ENCODE assay signal across 8 cellular contexts in genomic region chr1:36225298-36225899, GRCh38. TPM values are rescaled to one million over a fixed set of nuclear protein-coding genes. Genes with fewer than 3 reads are reported as not detected.
DNase-seq lines count a peak whose midpoint lies in the region; ATAC-seq and TF ChIP-seq lines count a peak whose summit lies in the region.

No MANE protein-coding gene starts in this region.

- H3K27me3 ChIP-seq in right atrium auricular region (no peaks in the 10 kb centered on the region), mononuclear cell (ENCODE audit: insufficient read depth, low read length) (no peaks in the 10 kb centered on the region)

- ATAC-seq in HG03097 (IDR thresholded peaks at IDR 0.05; ENCODE audit: low FRiP score, unreplicated experiment), result no peak

- H3K27ac ChIP-seq in right atrium auricular region, result peak overlapping the region; percentile 98

- peaks cover 0 to 48% of the 10 kb centered on the region in 2 donors for H3K4me1 ChIP-seq in right atrium auricular region
- H3K4me1 ChIP-seq in mononuclear cell (ENCODE audit: insufficient read depth, low read length), result peaks cover 36% of the 10 kb centered on the region

- H3K9me3 ChIP-seq in right atrium auricular region (no peaks in the 10 kb centered on the region), mononuclear cell (ENCODE audit: low read depth, low read length) (no peaks in the 10 kb centered on the region)

- no peak for TF ChIP-seq CTCF in right atrium auricular region (IDR thresholded peaks at IDR 0.05)
- TF ChIP-seq CTCF in cardiac fibroblast (IDR thresholded peaks at IDR 0.05; ENCODE audit: low read depth, low read length), result no peak

- DNase-seq in right atrium auricular region (ENCODE audit: low spot score) (no peak), cardiac septum (ENCODE audit: low spot score) (no peak), cardiac fibroblast (ENCODE audit: low read depth in 2 of 2) (no peak), UCSD-AML1 (lab: John Stamatoyannopoulos, UW; ENCODE audit: unreplicated experiment) (no peak), SW 1271 (lab: John Stamatoyannopoulos, UW) (no peak), NCI-H2196 treated with DMSO at 0.1 percent for 48 hours (lab: John Stamatoyannopoulos, UW; ENCODE audit: unreplicated experiment) (no peak)

- H3K4me3 ChIP-seq in right atrium auricular region (peak overlapping the region; percentile 67 to 81), cardiac fibroblast (replicated peaks in 1 of 2; ENCODE audit: low read depth in 2 of 2, low read length in 2 of 2) (peak overlapping the region; percentile 88 to 91), mononuclear cell (ENCODE audit: low read length) (peak overlapping the region; percentile 86)

- peaks cover 11% of the 10 kb centered on the region for H3K36me3 ChIP-seq in right atrium auricular region

- intact Hi-C loops in cardiac septum (cut with DNase I), result loop anchor here (2.0 kb wide), 4 partner anchors 15 to 77 kb away; partner anchors contain the start of genes MAP7D1 and TRAPPC3

RNA-seq across cellular contexts. Expression of gene THRAP3, which starts 1.2 kb away (rescaled TPM):
- total RNA-seq in right atrium auricular region, result 10 to 100 TPM; 64.3 to 66.4 TPM
- 86.5 TPM for total RNA-seq in cardiac septum
- total RNA-seq in mononuclear cell, result 82.9 TPM
